1 cellular context compared by ENCODE assay signal in the genomic region with DNA sequence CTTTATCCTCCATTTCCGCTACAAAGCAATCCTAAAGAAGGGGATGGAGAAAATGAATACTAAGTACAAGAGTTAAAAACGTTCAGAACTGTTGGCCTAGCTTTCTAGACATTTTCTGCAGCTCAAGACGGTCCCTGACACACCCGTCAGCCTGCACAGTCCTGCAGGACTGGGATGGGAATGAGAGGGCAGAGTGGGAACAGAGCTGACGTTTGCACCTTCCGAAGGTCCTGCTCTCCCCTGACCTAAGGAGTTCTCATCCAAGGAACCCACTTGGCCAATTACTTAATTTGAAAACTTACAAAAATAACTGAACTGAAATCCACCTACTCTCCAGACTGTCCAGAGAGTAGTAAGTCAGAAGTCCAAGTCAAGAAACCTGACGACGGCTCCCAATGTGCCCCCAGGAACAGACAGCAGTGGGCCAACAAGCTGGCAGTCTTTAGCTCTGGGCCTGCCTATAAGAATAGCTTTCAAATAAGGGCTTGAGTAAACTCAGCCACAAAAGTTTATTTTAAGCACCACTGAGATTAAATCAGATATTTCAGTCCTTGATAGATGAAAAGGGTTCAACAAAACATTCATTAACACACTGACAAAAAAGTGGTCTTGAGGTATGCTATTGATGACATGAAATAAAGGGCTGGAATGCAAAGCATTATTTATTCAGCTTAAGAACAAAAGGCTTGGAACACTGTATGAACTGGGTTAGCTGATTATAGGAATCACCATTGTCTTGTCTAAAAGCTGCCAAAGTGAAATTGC.
TF ChIP-seq lines count a peak whose summit lies in the region.

No MANE protein-coding gene starts in this region.

TF ChIP-seq in WTC11, 78 proteins besides CTCF, POLR2A, EP300 and RAD21 (continued from another document):
- TF ChIP-seq, protein P1, sequence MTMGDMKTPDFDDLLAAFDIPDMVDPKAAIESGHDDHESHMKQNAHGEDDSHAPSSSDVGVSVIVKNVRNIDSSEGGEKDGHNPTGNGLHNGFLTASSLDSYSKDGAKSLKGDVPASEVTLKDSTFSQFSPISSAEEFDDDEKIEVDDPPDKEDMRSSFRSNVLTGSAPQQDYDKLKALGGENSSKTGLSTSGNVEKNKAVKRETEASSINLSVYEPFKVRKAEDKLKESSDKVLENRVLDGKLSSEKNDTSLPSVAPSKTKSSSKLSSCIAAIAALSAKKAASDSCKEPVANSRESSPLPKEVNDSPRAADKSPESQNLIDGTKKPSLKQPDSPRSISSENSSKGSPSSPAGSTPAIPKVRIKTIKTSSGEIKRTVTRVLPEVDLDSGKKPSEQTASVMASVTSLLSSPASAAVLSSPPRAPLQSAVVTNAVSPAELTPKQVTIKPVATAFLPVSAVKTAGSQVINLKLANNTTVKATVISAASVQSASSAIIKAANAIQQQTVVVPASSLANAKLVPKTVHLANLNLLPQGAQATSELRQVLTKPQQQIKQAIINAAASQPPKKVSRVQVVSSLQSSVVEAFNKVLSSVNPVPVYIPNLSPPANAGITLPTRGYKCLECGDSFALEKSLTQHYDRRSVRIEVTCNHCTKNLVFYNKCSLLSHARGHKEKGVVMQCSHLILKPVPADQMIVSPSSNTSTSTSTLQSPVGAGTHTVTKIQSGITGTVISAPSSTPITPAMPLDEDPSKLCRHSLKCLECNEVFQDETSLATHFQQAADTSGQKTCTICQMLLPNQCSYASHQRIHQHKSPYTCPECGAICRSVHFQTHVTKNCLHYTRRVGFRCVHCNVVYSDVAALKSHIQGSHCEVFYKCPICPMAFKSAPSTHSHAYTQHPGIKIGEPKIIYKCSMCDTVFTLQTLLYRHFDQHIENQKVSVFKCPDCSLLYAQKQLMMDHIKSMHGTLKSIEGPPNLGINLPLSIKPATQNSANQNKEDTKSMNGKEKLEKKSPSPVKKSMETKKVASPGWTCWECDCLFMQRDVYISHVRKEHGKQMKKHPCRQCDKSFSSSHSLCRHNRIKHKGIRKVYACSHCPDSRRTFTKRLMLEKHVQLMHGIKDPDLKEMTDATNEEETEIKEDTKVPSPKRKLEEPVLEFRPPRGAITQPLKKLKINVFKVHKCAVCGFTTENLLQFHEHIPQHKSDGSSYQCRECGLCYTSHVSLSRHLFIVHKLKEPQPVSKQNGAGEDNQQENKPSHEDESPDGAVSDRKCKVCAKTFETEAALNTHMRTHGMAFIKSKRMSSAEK (CRISPR knock-in tag; IDR thresholded peaks at IDR 0.05; ENCODE audit: borderline replicate concordance), result no peak
- TF ChIP-seq TEAD1 (CRISPR knock-in tag; IDR thresholded peaks at IDR 0.05), result no peak
TF ChIP-seq in WTC11: peak in this region for 0.
